ENCODE assay signal across 8 cellular contexts in genomic region chr17:80474231-80474932, GRCh38. TPM values are rescaled to one million over a fixed set of nuclear protein-coding genes. Genes with fewer than 3 reads are reported as not detected.
DNase-seq lines count a peak whose midpoint lies in the region; ATAC-seq and TF ChIP-seq lines count a peak whose summit lies in the region.

No MANE protein-coding gene starts in this region.

- no peak overlapping the region for H2BK20ac ChIP-seq in H9 (ENCODE audit: low read depth, low read length, poor library complexity, severe bottlenecking)

- H2AK5ac ChIP-seq in H9 (ENCODE audit: insufficient read length, low read length) = no peak overlapping the region

- H3K14ac ChIP-seq in H9 (ENCODE audit: insufficient read depth, low read length) = no peak overlapping the region

- peaks cover 62% of the 10 kb centered on the region for H3K4me1 ChIP-seq in BLaER1
- no peaks in the 10 kb centered on the region for H3K4me1 ChIP-seq in H9 (ENCODE audit: insufficient read depth, low read length)

- no peak overlapping the region for H2AFZ ChIP-seq in H9 (ENCODE audit: low read length)

- H3K9ac ChIP-seq in BLaER1 = no peak overlapping the region
- H3K9ac ChIP-seq in H9 (ENCODE audit: extremely low read depth, insufficient read length, low read length) = no peak overlapping the region

- H3T11ph ChIP-seq in H9 (ENCODE audit: low read length) = no peak overlapping the region

- H3K18ac ChIP-seq in H9 (ENCODE audit: insufficient read length, low read depth, low read length) = no peak overlapping the region

- H3K4me3 ChIP-seq in BLaER1 (peak overlapping the region; percentile 4; the same call in 1 of the 2 replicates), dorsolateral prefrontal cortex (peak overlapping the region; percentile 26 to 76 (median 61))

- no peak overlapping the region for H3K27ac ChIP-seq in BLaER1
- H3K27ac ChIP-seq in H9 (ENCODE audit: insufficient read length, low read depth, low read length) = no peak overlapping the region
- peak overlapping the region in 56 of 59 donors; percentile 10 to 95 (median 74) for H3K27ac ChIP-seq in dorsolateral prefrontal cortex

- H3K27me3 Mint-ChIP-seq in H9 (ENCODE audit: low read depth) (peaks cover 82% of the 10 kb centered on the region), progenitor cell of endocrine pancreas (peaks cover 66% of the 10 kb centered on the region)

- no peaks in the 10 kb centered on the region for H3K79me1 ChIP-seq in H9 (ENCODE audit: insufficient read depth, low read depth, low read length, poor library complexity, severe bottlenecking)

- H3K27me3 ChIP-seq in BLaER1 (peaks cover 100% of the 10 kb centered on the region), H9 (ENCODE audit: insufficient read depth, low read length) (peaks cover 66% of the 10 kb centered on the region), dorsolateral prefrontal cortex (peaks cover 0 to 43% (median 26%) of the 10 kb centered on the region in 45 donors)

- H4K91ac ChIP-seq in H9 (ENCODE audit: insufficient read length, low read depth, low read length) = no peak overlapping the region

- H3K79me2 ChIP-seq in H9 (ENCODE audit: insufficient read depth, low read length) = no peaks in the 10 kb centered on the region

- no peak overlapping the region for H3K56ac ChIP-seq in H9 (ENCODE audit: insufficient read length, low read depth, low read length)

- DNase-seq in H9 (no peak), RPMI8226 (peak; percentile 83), dorsolateral prefrontal cortex (peak in 2 of 10 donors; percentile 53 to 76), progenitor cell of endocrine pancreas (ENCODE audit: low spot score, unreplicated experiment) (no peak), left lobe of liver (ENCODE audit: low spot score) (no peak), germinal center (ENCODE audit: low spot score) (no peak), NK-92 (lab: John Stamatoyannopoulos, UW; ENCODE audit: unreplicated experiment) (no peak)

- H3K23me2 ChIP-seq in H9 (ENCODE audit: insufficient read length, low read depth, low read length, poor library complexity, severe bottlenecking) = peaks cover 5% of the 10 kb centered on the region

- peaks cover 69% of the 10 kb centered on the region for H4K20me1 ChIP-seq in BLaER1
- H4K20me1 ChIP-seq in H9 (ENCODE audit: control insufficient read depth, insufficient read depth, insufficient read length) = no peaks in the 10 kb centered on the region

- no CpG with 5 or more reads among the region's 16 CpGs for WGBS in H9 (ENCODE audit: extremely low coverage, insufficient read length, low lambda C conversion rate)

- no peak overlapping the region for H2BK12ac ChIP-seq in H9 (ENCODE audit: insufficient read length, low read depth, low read length)

- H3K4ac ChIP-seq in H9 (ENCODE audit: low read depth, low read length) = no peak overlapping the region

- H3K9me3 ChIP-seq in BLaER1 = no peaks in the 10 kb centered on the region
- H3K9me3 ChIP-seq in H9 (ENCODE audit: control insufficient read depth, low read depth, low read length) = no peaks in the 10 kb centered on the region

- intact Hi-C loops in dorsolateral prefrontal cortex (cut with DNase I) = no loop called here

- H2BK15ac ChIP-seq in H9 (ENCODE audit: low read depth, low read length) = no peak overlapping the region

- H4K5ac ChIP-seq in H9 (ENCODE audit: insufficient read length, low read depth, low read length) = no peak overlapping the region

- H4K8ac ChIP-seq in H9 (replicated peaks; ENCODE audit: insufficient read length, low read depth, low read length) = no peak overlapping the region

- no peak overlapping the region for H2BK120ac ChIP-seq in H9 (ENCODE audit: low read depth, low read length, poor library complexity, severe bottlenecking)

- H2BK5ac ChIP-seq in H9 (ENCODE audit: insufficient read length, low read length) = no peak overlapping the region

- peaks cover 8 to 44% of the 10 kb centered on the region in 2 experiments for H3K4me1 Mint-ChIP-seq in H9
- peaks cover 6% of the 10 kb centered on the region for H3K4me1 Mint-ChIP-seq in progenitor cell of endocrine pancreas (ENCODE audit: low read depth)

- no peak overlapping the region; a peak in 1 of 7 replicates for H3K27ac Mint-ChIP-seq in H9
- H3K27ac Mint-ChIP-seq in progenitor cell of endocrine pancreas = no peak overlapping the region

- no peak for ATAC-seq in left lobe of liver

- no peak; the same call in 2 of the 3 replicates for TF ChIP-seq CTCF in H9 (conservative IDR thresholded peaks at IDR 0.05)
- TF ChIP-seq CTCF in dorsolateral prefrontal cortex (IDR thresholded peaks at IDR 0.05 in 54 of 56, conservative IDR thresholded peaks at IDR 0.05 in 2 of 56; ENCODE audit: low read depth in 1 of 56, partially characterized antibody in 56 of 56) = peak in 20 of 56 donors; percentile 6 to 37 (median 22)
- TF ChIP-seq CTCF in progenitor cell of endocrine pancreas (IDR thresholded peaks at IDR 0.05; ENCODE audit: unreplicated experiment) = no peak

- peak overlapping the region; percentile 41 to 69; a peak in 4 of 5 replicates for H3K4me3 Mint-ChIP-seq in H9
- peak overlapping the region; percentile 27 for H3K4me3 Mint-ChIP-seq in progenitor cell of endocrine pancreas (ENCODE audit: low read depth)

- H3K4me2 ChIP-seq in BLaER1 (peak overlapping the region; percentile 82), H9 (ENCODE audit: insufficient read depth, insufficient read length, low read length) (peak overlapping the region; percentile 13)

- H3K36me3 Mint-ChIP-seq in H9 (ENCODE audit: insufficient read depth in 1 of 3, low read depth in 3 of 3) (peaks cover 0 to 31% (median 3%) of the 10 kb centered on the region in 3 experiments; a peak in 3 of 7 replicates), progenitor cell of endocrine pancreas (ENCODE audit: insufficient read depth) (no peaks in the 10 kb centered on the region)

- no peak overlapping the region for H3K23ac ChIP-seq in H9 (ENCODE audit: insufficient read length, low read depth, low read length)

- no peaks in the 10 kb centered on the region for H3K36me3 ChIP-seq in BLaER1

- H3K9me3 Mint-ChIP-seq in H9 (no peaks in the 10 kb centered on the region; a peak in 1 of 5 replicates), progenitor cell of endocrine pancreas (ENCODE audit: low read depth) (no peaks in the 10 kb centered on the region)

RNA-seq across cellular contexts. Expression of gene NPTX1, which starts 2.0 kb away (rescaled TPM):
- total RNA-seq in H9 (2021) = 20.5 and 20.8 TPM in 2 replicates
- total RNA-seq in dorsolateral prefrontal cortex = 100 to 1,000 TPM in 119 of 120 experiments, 10 to 100 TPM in 1; 88.1 to 345 (median 239) TPM
- total RNA-seq in progenitor cell of endocrine pancreas = not detected in 2 replicates
- 0.25 TPM for total RNA-seq in left lobe of liver

RNA-seq across cellular contexts. Expression of gene ENDOV, which starts 59.4 kb away (rescaled TPM):
- 14.8 and 17.1 TPM in 2 replicates for total RNA-seq in H9 (2021)
- total RNA-seq in dorsolateral prefrontal cortex = 10 to 100 TPM; 21.4 to 61.2 (median 36.5) TPM
- total RNA-seq in progenitor cell of endocrine pancreas = 36.1 and 41.8 TPM in 2 replicates
- 15.6 TPM for total RNA-seq in left lobe of liver

Comparison
In these comparisons a context has a peak if more than half of its experiments do, and no peak if none do; other contexts are left out.
1. H3K27ac ChIP-seq: peak in dorsolateral prefrontal cortex (56 of 59); none in BLaER1 (single experiment) and H9 (single experiment).
2. RNA of gene NPTX1, which starts 2.0 kb away (total RNA-seq): 88.1 to 345 TPM in dorsolateral prefrontal cortex and 20.5 to 20.8 TPM in H9; 0.25 TPM in left lobe of liver (single experiment) and not detected in progenitor cell of endocrine pancreas; every median in the first group is over 10 times any median in the second.